In genomic region chr16:57810197-57811024, GRCh38 we compare ENCODE assay signal across 1 cellular context.
TF ChIP-seq lines count a peak whose summit lies in the region.

No MANE protein-coding gene starts in this region.

TF ChIP-seq in HepG2, 621 proteins besides CTCF, POLR2A, EP300 and RAD21 (continued from another document and continues in another):
- TF ChIP-seq ZNF775 (CRISPR knock-in tag; IDR thresholded peaks at IDR 0.05; ENCODE audit: borderline replicate concordance) (no peak; the same call in 1 of the 2 replicates), ZNF274 (CRISPR knock-in tag; IDR thresholded peaks at IDR 0.05) (no peak), ZNF607 (CRISPR knock-in tag; IDR thresholded peaks at IDR 0.05; ENCODE audit: borderline replicate concordance) (no peak), RXRA (CRISPR knock-in tag; IDR thresholded peaks at IDR 0.05) (peak; percentile 69), ATF6 (CRISPR knock-in tag; conservative IDR thresholded peaks at IDR 0.05) (no peak), ZNF570 (CRISPR knock-in tag; IDR thresholded peaks at IDR 0.05; ENCODE audit: borderline replicate concordance) (no peak), NFKB2 (CRISPR knock-in tag; IDR thresholded peaks at IDR 0.05; ENCODE audit: borderline replicate concordance) (no peak; the same call in 1 of the 2 replicates), ZNF850 (CRISPR knock-in tag; conservative IDR thresholded peaks at IDR 0.05) (no peak), ZNF720 (CRISPR knock-in tag; IDR thresholded peaks at IDR 0.05) (no peak; the same call in 1 of the 2 replicates), PAF1 (CRISPR knock-in tag; IDR thresholded peaks at IDR 0.05) (no peak), HNRNPUL1 (IDR thresholded peaks at IDR 0.05; ENCODE audit: low read depth, low read length) (no peak), ZSCAN20 (CRISPR knock-in tag; IDR thresholded peaks at IDR 0.05; ENCODE audit: borderline replicate concordance) (no peak), PTBP1 (IDR thresholded peaks at IDR 0.05; ENCODE audit: low read depth, low read length, poor library complexity, severe bottlenecking) (peak; percentile 42), ZNF749 (CRISPR knock-in tag; IDR thresholded peaks at IDR 0.05; ENCODE audit: borderline replicate concordance) (peak; percentile 85; the same call in 1 of the 2 replicates), ZNF616 (CRISPR knock-in tag; IDR thresholded peaks at IDR 0.05; ENCODE audit: low read depth) (0 out of 2 replicates have a peak, but pooled peaks have one; percentile 20), ZNF549 (CRISPR knock-in tag; IDR thresholded peaks at IDR 0.05) (no peak), DNMT3B (CRISPR knock-in tag; conservative IDR thresholded peaks at IDR 0.05) (peak; percentile 94), ZMYM3 (CRISPR knock-in tag; IDR thresholded peaks at IDR 0.05) (peak; percentile 93), E2F1 (CRISPR knock-in tag; IDR thresholded peaks at IDR 0.05) (no peak), ZBED4 (CRISPR knock-in tag; IDR thresholded peaks at IDR 0.05; ENCODE audit: borderline replicate concordance) (peak; percentile 36; the same call in 1 of the 2 replicates), SMYD3 (CRISPR knock-in tag; IDR thresholded peaks at IDR 0.05) (0 out of 2 replicates have a peak, but pooled peaks have one; percentile 69), NFE2 (CRISPR knock-in tag; IDR thresholded peaks at IDR 0.05) (peak; percentile 96), ZNF326 (CRISPR knock-in tag; IDR thresholded peaks at IDR 0.05; ENCODE audit: borderline replicate concordance) (no peak), ZNF263 (CRISPR knock-in tag; IDR thresholded peaks at IDR 0.05) (peak; percentile 56; the same call in 1 of the 2 replicates), SMAD1 (CRISPR knock-in tag; IDR thresholded peaks at IDR 0.05; ENCODE audit: borderline replicate concordance, low read depth) (no peak), RXRB (CRISPR knock-in tag; IDR thresholded peaks at IDR 0.05; ENCODE audit: borderline replicate concordance) (peak; percentile 84), RCOR2 (CRISPR knock-in tag; IDR thresholded peaks at IDR 0.05) (peak; percentile 45), ARID2 (CRISPR knock-in tag; IDR thresholded peaks at IDR 0.05; ENCODE audit: borderline replicate concordance) (no peak; the same call in 1 of the 2 replicates), CREB3 (CRISPR knock-in tag; IDR thresholded peaks at IDR 0.05) (no peak), ZKSCAN1 (IDR thresholded peaks at IDR 0.05; ENCODE audit: low read length) (no peak), ZNF224 (CRISPR knock-in tag; IDR thresholded peaks at IDR 0.05) (no peak)
- TF ChIP-seq, protein P1, sequence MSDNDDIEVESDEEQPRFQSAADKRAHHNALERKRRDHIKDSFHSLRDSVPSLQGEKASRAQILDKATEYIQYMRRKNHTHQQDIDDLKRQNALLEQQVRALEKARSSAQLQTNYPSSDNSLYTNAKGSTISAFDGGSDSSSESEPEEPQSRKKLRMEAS (IDR thresholded peaks at IDR 0.05): peak; percentile 85
- TF ChIP-seq, protein P2, sequence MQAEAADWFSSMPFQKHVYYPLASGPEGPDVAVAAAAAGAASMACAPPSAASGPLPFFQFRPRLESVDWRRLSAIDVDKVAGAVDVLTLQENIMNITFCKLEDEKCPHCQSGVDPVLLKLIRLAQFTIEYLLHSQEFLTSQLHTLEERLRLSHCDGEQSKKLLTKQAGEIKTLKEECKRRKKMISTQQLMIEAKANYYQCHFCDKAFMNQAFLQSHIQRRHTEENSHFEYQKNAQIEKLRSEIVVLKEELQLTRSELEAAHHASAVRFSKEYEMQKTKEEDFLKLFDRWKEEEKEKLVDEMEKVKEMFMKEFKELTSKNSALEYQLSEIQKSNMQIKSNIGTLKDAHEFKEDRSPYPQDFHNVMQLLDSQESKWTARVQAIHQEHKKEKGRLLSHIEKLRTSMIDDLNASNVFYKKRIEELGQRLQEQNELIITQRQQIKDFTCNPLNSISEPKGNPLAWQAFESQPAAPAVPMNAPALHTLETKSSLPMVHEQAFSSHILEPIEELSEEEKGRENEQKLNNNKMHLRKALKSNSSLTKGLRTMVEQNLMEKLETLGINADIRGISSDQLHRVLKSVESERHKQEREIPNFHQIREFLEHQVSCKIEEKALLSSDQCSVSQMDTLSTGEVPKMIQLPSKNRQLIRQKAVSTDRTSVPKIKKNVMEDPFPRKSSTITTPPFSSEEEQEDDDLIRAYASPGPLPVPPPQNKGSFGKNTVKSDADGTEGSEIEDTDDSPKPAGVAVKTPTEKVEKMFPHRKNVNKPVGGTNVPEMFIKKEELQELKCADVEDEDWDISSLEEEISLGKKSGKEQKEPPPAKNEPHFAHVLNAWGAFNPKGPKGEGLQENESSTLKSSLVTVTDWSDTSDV (CRISPR knock-in tag; IDR thresholded peaks at IDR 0.05): no peak
- TF ChIP-seq, protein P3, sequence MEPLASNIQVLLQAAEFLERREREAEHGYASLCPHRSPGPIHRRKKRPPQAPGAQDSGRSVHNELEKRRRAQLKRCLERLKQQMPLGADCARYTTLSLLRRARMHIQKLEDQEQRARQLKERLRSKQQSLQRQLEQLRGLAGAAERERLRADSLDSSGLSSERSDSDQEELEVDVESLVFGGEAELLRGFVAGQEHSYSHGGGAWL (CRISPR knock-in tag; IDR thresholded peaks at IDR 0.05): peak; percentile 63; the same call in 1 of the 2 replicates
- TF ChIP-seq, protein P4, sequence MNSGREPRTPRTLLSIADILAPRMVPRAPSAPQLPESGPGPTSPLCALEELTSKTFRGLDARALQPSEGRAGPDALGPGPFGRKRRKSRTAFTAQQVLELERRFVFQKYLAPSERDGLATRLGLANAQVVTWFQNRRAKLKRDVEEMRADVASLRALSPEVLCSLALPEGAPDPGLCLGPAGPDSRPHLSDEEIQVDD (CRISPR knock-in tag; IDR thresholded peaks at IDR 0.05; ENCODE audit: borderline replicate concordance): no peak
- TF ChIP-seq, protein P5, sequence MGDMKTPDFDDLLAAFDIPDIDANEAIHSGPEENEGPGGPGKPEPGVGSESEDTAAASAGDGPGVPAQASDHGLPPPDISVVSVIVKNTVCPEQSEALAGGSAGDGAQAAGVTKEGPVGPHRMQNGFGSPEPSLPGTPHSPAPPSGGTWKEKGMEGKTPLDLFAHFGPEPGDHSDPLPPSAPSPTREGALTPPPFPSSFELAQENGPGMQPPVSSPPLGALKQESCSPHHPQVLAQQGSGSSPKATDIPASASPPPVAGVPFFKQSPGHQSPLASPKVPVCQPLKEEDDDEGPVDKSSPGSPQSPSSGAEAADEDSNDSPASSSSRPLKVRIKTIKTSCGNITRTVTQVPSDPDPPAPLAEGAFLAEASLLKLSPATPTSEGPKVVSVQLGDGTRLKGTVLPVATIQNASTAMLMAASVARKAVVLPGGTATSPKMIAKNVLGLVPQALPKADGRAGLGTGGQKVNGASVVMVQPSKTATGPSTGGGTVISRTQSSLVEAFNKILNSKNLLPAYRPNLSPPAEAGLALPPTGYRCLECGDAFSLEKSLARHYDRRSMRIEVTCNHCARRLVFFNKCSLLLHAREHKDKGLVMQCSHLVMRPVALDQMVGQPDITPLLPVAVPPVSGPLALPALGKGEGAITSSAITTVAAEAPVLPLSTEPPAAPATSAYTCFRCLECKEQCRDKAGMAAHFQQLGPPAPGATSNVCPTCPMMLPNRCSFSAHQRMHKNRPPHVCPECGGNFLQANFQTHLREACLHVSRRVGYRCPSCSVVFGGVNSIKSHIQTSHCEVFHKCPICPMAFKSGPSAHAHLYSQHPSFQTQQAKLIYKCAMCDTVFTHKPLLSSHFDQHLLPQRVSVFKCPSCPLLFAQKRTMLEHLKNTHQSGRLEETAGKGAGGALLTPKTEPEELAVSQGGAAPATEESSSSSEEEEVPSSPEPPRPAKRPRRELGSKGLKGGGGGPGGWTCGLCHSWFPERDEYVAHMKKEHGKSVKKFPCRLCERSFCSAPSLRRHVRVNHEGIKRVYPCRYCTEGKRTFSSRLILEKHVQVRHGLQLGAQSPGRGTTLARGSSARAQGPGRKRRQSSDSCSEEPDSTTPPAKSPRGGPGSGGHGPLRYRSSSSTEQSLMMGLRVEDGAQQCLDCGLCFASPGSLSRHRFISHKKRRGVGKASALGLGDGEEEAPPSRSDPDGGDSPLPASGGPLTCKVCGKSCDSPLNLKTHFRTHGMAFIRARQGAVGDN (CRISPR knock-in tag; IDR thresholded peaks at IDR 0.05): peak; percentile 99
